In the genomic region with DNA sequence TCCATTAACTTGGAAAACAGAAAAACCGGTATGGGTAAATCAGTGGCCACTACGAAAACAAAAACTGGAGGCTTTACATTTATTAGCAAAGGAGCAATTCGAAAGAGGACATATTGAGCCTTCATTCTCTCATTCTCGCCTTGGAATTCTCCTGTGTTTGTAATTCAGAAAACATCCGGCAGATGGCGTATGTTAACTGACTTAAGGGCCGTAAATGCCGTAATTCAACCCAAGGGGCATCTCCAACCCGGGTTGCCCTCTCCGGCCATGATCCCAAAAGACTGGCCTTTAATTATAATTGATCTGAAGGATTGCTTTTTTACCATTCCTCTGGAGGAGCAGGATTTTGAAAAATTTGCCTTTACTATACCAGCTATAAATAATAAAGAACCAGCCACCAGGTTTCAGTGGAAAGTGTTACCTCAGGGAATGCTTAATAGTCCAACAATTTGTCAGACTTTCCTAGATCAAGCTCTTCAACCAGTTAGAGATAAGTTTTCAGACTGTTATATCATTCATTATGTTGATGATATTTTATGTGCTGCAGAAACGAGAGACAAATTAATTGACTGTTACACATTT, we compare ENCODE assay signal across 8 cellular contexts.
DNase-seq lines count a peak whose midpoint lies in the region; FAIRE-seq and TF ChIP-seq lines count a peak whose summit lies in the region.
"Not testable (repeated sequence)": the region's sequence is repeated elsewhere in the genome, so short reads cannot be mapped to it uniquely, and the experiment has no call there.

No MANE protein-coding gene starts in this region.

- FAIRE-seq in islet of Langerhans (lab: Jason Lieb, UNC) = peak; percentile 73

- not testable (repeated sequence) for H3K36me3 Mint-ChIP-seq in activated CD4-positive, alpha-beta T cell treated with anti-CD3 and anti-CD28 coated beads, Interleukin-2, amount 10 ng/mL, durations not matched to agents 24 days and 14 days (ENCODE audit: low read depth)

- peak overlapping the region; percentile 68 for H2AFZ ChIP-seq in ACC112 (ENCODE audit: low read length, unreplicated experiment)
- H2AFZ ChIP-seq in OCI-LY1 (ENCODE audit: low read length) = not testable (repeated sequence)

- H3K79me2 ChIP-seq in ACC112 (ENCODE audit: control insufficient read depth, insufficient read depth, low read length, unreplicated experiment); OCI-LY1 (ENCODE audit: insufficient read depth, low read length): not testable (repeated sequence)

- DNase-seq in GM06990 (ENCODE audit: extremely low read depth, insufficient read length); retinal pigment epithelial cell (ENCODE audit: low read depth): not testable (repeated sequence)
- DNase-seq in MV-4-11 (lab: John Stamatoyannopoulos, UW) (peak; percentile 58), colonic mucosa (peak; percentile 64)
- DNase-seq in activated CD4-positive, alpha-beta T cell treated with anti-CD3 and anti-CD28 coated beads, Interleukin-2, amount 10 ng/mL, durations not matched to agents 24 days and 14 days = peak; percentile 87

- H3K9ac ChIP-seq in OCI-LY1 (ENCODE audit: low read length); colonic mucosa (ENCODE audit: low read depth in 2 of 2, low read length in 2 of 2): not testable (repeated sequence)

- not testable (repeated sequence) for H3K4me3 Mint-ChIP-seq in activated CD4-positive, alpha-beta T cell treated with anti-CD3 and anti-CD28 coated beads, Interleukin-2, amount 10 ng/mL, durations not matched to agents 24 days and 14 days

- H3K27ac Mint-ChIP-seq in activated CD4-positive, alpha-beta T cell treated with anti-CD3 and anti-CD28 coated beads, Interleukin-2, amount 10 ng/mL, durations not matched to agents 24 days and 14 days = not testable (repeated sequence)

- not testable (repeated sequence) for H3K36me3 ChIP-seq in ACC112 (ENCODE audit: insufficient read depth, low read length); GM06990 (ENCODE audit: control insufficient read depth, insufficient read depth, low read length); OCI-LY1 (ENCODE audit: insufficient read depth, low read length); colonic mucosa

- H3K4me1 ChIP-seq in ACC112 (ENCODE audit: control insufficient read depth, insufficient read depth, low read length, unreplicated experiment); OCI-LY1 (ENCODE audit: insufficient read depth, low read length, severe bottlenecking); colonic mucosa: not testable (repeated sequence)

- peaks cover 36% of the 10 kb centered on the region for H3K27me3 ChIP-seq in ACC112 (ENCODE audit: insufficient read depth, low read length)
- H3K27me3 ChIP-seq in GM06990 (replicated peaks; ENCODE audit: control insufficient read depth, insufficient read depth, low read length); OCI-LY1 (ENCODE audit: insufficient read depth, low read length); colonic mucosa: not testable (repeated sequence)

- H4K20me1 ChIP-seq in OCI-LY1 (ENCODE audit: insufficient read depth, low read length) = not testable (repeated sequence)

- H3K4me1 Mint-ChIP-seq in activated CD4-positive, alpha-beta T cell treated with anti-CD3 and anti-CD28 coated beads, Interleukin-2, amount 10 ng/mL, durations not matched to agents 24 days and 14 days = peaks cover 15% of the 10 kb centered on the region

- H3K9me3 Mint-ChIP-seq in activated CD4-positive, alpha-beta T cell treated with anti-CD3 and anti-CD28 coated beads, Interleukin-2, amount 10 ng/mL, durations not matched to agents 24 days and 14 days = not testable (repeated sequence)

- not testable (repeated sequence) for H3K9me2 ChIP-seq in OCI-LY1 (ENCODE audit: low read depth, low read length)

- H3F3A ChIP-seq in OCI-LY1 (ENCODE audit: insufficient read depth, low read length) = not testable (repeated sequence)

- H3K27me3 Mint-ChIP-seq in activated CD4-positive, alpha-beta T cell treated with anti-CD3 and anti-CD28 coated beads, Interleukin-2, amount 10 ng/mL, durations not matched to agents 24 days and 14 days = peaks cover 76% of the 10 kb centered on the region

- H3K27ac ChIP-seq in ACC112 (ENCODE audit: low read depth, low read length); OCI-LY1 (ENCODE audit: low read depth, low read length, poor library complexity, severe bottlenecking); colonic mucosa: not testable (repeated sequence)

- H3K4me2 ChIP-seq in OCI-LY1 (ENCODE audit: low read length) = not testable (repeated sequence)

- TF ChIP-seq CTCF in GM06990 (IDR thresholded peaks at IDR 0.05; ENCODE audit: insufficient read depth, low read length, poor library complexity, severe bottlenecking) = peak; percentile 51
- TF ChIP-seq CTCF in OCI-LY1 (IDR thresholded peaks at IDR 0.05; ENCODE audit: low read length) = peak; percentile 55; the same call in 1 of the 2 replicates
- peak; percentile 70 for TF ChIP-seq CTCF in colonic mucosa (IDR thresholded peaks at IDR 0.05)
- peak; percentile 63 for TF ChIP-seq CTCF in retinal pigment epithelial cell (conservative IDR thresholded peaks at IDR 0.05; ENCODE audit: low read depth, low read length)

- intact Hi-C loops in activated CD4-positive, alpha-beta T cell treated with anti-CD3 and anti-CD28 coated beads, Interleukin-2, amount 10 ng/mL, durations not matched to agents 24 days and 14 days (cut with micrococcal nuclease) = loop anchor here (1.0 kb wide), 2 partner anchors 330 to 903 kb away; no protein-coding TSS in a partner anchor
- intact Hi-C loops in colonic mucosa (cut with DNase I) = loop anchor here (2.0 to 5.0 kb wide), 2 partner anchors 330 to 901 kb away; a partner anchor contains a TSS

- H3K9me3 ChIP-seq in OCI-LY1 (ENCODE audit: low read length); colonic mucosa: not testable (repeated sequence)

- H3K4me3 ChIP-seq in ACC112 (ENCODE audit: low read depth, low read length) = peak overlapping the region; percentile 64
- H3K4me3 ChIP-seq in GM06990 (replicated peaks; ENCODE audit: low read depth, low read length); OCI-LY1 (ENCODE audit: low read depth, low read length, poor library complexity, severe bottlenecking); colonic mucosa; retinal pigment epithelial cell (ENCODE audit: low read length): not testable (repeated sequence)
